26 cellular contexts compared by ENCODE assay signal in genomic region chr6:126959765-126960164, GRCh38.
"Had no signal": no experiment of that assay in that cellular context is flagged by ENCODE, and none has a peak within 500 bp of the region (broad histone marks: within the 10 kb centered on the region; RNA-seq: fewer than 3 reads in every experiment).

No MANE protein-coding gene starts in this region.

- H3K27ac Mint-ChIP-seq: activated CD8-positive, alpha-beta T cell treated with anti-CD3 and anti-CD28 coated beads, Interleukin-2, amount 10 ng/mL, durations not matched to agents 7 days and 5 days; activated naive CD8-positive, alpha-beta T cell treated with anti-CD3 and anti-CD28 coated beads, Interleukin-2, amount 10 ng/mL, durations not matched to agents 7 days and 5 days; T-helper 1 cell treated with Interleukin-12 subunit alpha and Interleukin-12 subunit beta and Interleukin-4 antibody, amounts not matched to agents 30 μg/mL and 1 μg/mL, for 36 hours had no signal

- H3K9me3 Mint-ChIP-seq: activated naive CD8-positive, alpha-beta T cell treated with anti-CD3 and anti-CD28 coated beads, Interleukin-2, amount 10 ng/mL, durations not matched to agents 7 days and 5 days; T-helper 1 cell treated with Interleukin-12 subunit alpha and Interleukin-12 subunit beta and Interleukin-4 antibody, amounts not matched to agents 30 μg/mL and 1 μg/mL, for 36 hours had no signal

- H3K27ac ChIP-seq: adrenal gland, Peyer's patch, RWPE1, SJSA1 had no signal

- ATAC-seq: activated CD4-positive, CD25-positive, alpha-beta regulatory T cell treated with anti-CD3 and anti-CD28 coated beads, Interleukin-2, amount 50 U/mL, for 24 hours; activated CD8-positive, alpha-beta T cell treated with anti-CD3 and anti-CD28 coated beads, Interleukin-2, amount 10 ng/mL, durations not matched to agents 7 days and 5 days; SK-N-SH treated with all-trans-retinoic acid at 6 μM for 48 hours had no signal

- H3K4me1 ChIP-seq: adrenal gland, Peyer's patch, SJSA1 had no signal

- DNase-seq: activated CD4-positive, alpha-beta T cell treated with anti-CD3 and anti-CD28 coated beads for 4 hours; activated CD4-positive, alpha-beta T cell treated with anti-CD3 and anti-CD28 coated beads, Interleukin-2, amount 50 U/mL, for 4 hours; activated CD8-positive, alpha-beta memory T cell treated with anti-CD3 and anti-CD28 coated beads, Interleukin-2, amount 50 U/mL, for 48 hours; activated CD8-positive, alpha-beta T cell treated with anti-CD3 and anti-CD28 coated beads, Interleukin-2, amount 10 ng/mL, durations not matched to agents 7 days and 5 days; activated naive CD4-positive, alpha-beta T cell treated with anti-CD3 and anti-CD28 coated beads, Interleukin-2, amount 50 U/mL, for 16 hours; activated naive CD8-positive, alpha-beta T cell treated with anti-CD3 and anti-CD28 coated beads, Interleukin-2, amount 10 ng/mL, durations not matched to agents 7 days and 5 days; activated T-cell treated with anti-CD3 and anti-CD28 coated beads, Interleukin-2, amount 50 U/mL, for 1 hour; adrenal gland; anterior cingulate cortex; cerebellar nuclear complex; MG63; MV-4-11; NCI-H1092 treated with DMSO at 0.1 percent for 48 hours; NCI-H1417 treated with DMSO at 0.1 percent for 48 hours; NCI-H1694; NCI-H2029; NCI-H446; NCI-H524; Peyer's patch; SHP77; SW 1271 had no signal

- H3K4me3 ChIP-seq: adrenal gland, MG63, Peyer's patch, SJSA1 had no signal

- H3K36me3 ChIP-seq: adrenal gland, MG63, Peyer's patch, SJSA1 had no signal

- H3K4me3 Mint-ChIP-seq: activated CD8-positive, alpha-beta T cell treated with anti-CD3 and anti-CD28 coated beads, Interleukin-2, amount 10 ng/mL, durations not matched to agents 7 days and 5 days; activated naive CD8-positive, alpha-beta T cell treated with anti-CD3 and anti-CD28 coated beads, Interleukin-2, amount 10 ng/mL, durations not matched to agents 7 days and 5 days; T-helper 1 cell treated with Interleukin-12 subunit alpha and Interleukin-12 subunit beta and Interleukin-4 antibody, amounts not matched to agents 30 μg/mL and 1 μg/mL, for 36 hours had no signal

- H3K4me1 Mint-ChIP-seq: activated naive CD8-positive, alpha-beta T cell treated with anti-CD3 and anti-CD28 coated beads, Interleukin-2, amount 10 ng/mL, durations not matched to agents 7 days and 5 days had no signal

- H3K27me3 Mint-ChIP-seq: activated naive CD8-positive, alpha-beta T cell treated with anti-CD3 and anti-CD28 coated beads, Interleukin-2, amount 10 ng/mL, durations not matched to agents 7 days and 5 days had no signal

- H3K27me3 ChIP-seq: adrenal gland, MG63, Peyer's patch, SJSA1 had no signal

- H3K36me3 Mint-ChIP-seq: activated naive CD8-positive, alpha-beta T cell treated with anti-CD3 and anti-CD28 coated beads, Interleukin-2, amount 10 ng/mL, durations not matched to agents 7 days and 5 days had no signal

- H3K9me3 ChIP-seq: adrenal gland, MG63, Peyer's patch, SJSA1 had no signal
